ENCODE assay signal across 1 cellular context in the genomic region with DNA sequence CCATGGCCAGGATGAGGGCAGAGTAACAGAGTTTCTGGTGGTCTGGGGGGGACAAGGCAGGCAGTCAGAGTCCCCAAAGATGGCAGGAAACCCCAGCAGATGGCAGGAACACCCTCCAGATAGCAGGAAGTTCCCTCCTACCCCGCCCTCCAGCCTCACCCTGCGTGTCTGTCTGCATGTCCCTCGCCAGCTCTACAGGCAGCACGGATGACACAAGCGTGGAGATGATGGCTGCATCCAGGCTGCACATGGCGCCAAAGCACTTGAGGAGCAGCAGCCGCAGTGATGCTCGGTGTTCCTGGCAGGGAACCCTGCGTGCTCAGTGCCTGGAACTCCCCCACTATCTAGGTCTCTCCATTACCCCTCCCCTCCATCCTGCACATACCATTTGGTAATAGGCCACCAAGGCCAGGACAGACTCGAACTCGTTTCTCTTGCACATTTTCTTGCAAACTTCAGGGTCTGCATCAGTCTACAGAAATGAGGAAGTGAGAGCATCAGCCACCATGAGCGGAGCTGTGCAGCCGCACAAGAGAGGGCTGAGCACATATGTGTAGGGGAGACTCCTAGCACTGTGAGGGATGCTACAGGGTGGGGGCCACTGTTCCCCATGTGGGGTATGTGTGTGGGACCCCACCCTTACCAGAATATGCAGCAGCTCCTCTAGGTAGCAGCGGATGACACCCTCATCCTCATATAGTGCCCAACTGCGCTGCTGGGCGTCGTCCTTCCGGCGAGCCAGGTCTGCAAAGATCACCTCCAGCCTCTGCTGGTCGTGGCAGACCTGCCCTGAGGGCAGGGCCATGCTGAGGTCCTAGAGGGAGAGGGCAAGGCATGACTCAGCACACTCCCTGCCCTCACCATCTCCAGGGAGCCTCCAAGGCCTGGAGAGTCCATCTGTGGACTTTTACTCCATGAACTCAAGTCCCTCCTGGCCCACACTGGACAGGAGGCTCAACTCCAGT.
TF ChIP-seq lines count a peak whose summit lies in the region.

No MANE protein-coding gene starts in this region.

TF ChIP-seq in GM23338, 12 proteins besides CTCF, POLR2A, EP300 and RAD21 (continued from another document):
- TF ChIP-seq, protein P1, sequence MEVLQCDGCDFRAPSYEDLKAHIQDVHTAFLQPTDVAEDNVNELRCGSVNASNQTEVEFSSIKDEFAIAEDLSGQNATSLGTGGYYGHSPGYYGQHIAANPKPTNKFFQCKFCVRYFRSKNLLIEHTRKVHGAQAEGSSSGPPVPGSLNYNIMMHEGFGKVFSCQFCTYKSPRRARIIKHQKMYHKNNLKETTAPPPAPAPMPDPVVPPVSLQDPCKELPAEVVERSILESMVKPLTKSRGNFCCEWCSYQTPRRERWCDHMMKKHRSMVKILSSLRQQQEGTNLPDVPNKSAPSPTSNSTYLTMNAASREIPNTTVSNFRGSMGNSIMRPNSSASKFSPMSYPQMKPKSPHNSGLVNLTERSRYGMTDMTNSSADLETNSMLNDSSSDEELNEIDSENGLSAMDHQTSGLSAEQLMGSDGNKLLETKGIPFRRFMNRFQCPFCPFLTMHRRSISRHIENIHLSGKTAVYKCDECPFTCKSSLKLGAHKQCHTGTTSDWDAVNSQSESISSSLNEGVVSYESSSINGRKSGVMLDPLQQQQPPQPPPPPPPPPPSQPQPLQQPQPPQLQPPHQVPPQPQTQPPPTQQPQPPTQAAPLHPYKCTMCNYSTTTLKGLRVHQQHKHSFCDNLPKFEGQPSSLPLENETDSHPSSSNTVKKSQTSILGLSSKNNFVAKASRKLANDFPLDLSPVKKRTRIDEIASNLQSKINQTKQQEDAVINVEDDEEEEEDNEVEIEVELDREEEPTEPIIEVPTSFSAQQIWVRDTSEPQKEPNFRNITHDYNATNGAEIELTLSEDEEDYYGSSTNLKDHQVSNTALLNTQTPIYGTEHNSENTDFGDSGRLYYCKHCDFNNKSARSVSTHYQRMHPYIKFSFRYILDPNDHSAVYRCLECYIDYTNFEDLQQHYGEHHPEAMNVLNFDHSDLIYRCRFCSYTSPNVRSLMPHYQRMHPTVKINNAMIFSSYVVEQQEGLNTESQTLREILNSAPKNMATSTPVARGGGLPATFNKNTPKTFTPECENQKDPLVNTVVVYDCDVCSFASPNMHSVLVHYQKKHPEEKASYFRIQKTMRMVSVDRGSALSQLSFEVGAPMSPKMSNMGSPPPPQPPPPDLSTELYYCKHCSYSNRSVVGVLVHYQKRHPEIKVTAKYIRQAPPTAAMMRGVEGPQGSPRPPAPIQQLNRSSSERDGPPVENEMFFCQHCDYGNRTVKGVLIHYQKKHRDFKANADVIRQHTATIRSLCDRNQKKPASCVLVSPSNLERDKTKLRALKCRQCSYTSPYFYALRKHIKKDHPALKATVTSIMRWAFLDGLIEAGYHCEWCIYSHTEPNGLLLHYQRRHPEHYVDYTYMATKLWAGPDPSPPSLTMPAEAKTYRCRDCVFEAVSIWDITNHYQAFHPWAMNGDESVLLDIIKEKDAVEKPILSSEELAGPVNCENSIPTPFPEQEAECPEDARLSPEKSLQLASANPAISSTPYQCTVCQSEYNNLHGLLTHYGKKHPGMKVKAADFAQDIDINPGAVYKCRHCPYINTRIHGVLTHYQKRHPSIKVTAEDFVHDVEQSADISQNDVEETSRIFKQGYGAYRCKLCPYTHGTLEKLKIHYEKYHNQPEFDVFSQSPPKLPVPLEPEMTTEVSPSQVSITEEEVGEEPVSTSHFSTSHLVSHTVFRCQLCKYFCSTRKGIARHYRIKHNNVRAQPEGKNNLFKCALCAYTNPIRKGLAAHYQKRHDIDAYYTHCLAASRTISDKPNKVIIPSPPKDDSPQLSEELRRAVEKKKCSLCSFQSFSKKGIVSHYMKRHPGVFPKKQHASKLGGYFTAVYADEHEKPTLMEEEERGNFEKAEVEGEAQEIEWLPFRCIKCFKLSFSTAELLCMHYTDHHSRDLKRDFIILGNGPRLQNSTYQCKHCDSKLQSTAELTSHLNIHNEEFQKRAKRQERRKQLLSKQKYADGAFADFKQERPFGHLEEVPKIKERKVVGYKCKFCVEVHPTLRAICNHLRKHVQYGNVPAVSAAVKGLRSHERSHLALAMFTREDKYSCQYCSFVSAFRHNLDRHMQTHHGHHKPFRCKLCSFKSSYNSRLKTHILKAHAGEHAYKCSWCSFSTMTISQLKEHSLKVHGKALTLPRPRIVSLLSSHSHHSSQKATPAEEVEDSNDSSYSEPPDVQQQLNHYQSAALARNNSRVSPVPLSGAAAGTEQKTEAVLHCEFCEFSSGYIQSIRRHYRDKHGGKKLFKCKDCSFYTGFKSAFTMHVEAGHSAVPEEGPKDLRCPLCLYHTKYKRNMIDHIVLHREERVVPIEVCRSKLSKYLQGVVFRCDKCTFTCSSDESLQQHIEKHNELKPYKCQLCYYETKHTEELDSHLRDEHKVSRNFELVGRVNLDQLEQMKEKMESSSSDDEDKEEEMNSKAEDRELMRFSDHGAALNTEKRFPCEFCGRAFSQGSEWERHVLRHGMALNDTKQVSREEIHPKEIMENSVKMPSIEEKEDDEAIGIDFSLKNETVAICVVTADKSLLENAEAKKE (CRISPR knock-in tag; IDR thresholded peaks at IDR 0.05): no peak
- TF ChIP-seq EZH2phosphoT487 (IDR thresholded peaks at IDR 0.05; ENCODE audit: unreplicated experiment): no peak
